In genomic region chr6:90175627-90176538, GRCh38 we compare ENCODE assay signal across 8 cellular contexts.
DNase-seq lines count a peak whose midpoint lies in the region; ATAC-seq and TF ChIP-seq lines count a peak whose summit lies in the region.

No MANE protein-coding gene starts in this region.

- H3K4me3 Mint-ChIP-seq in stimulated activated effector memory CD8-positive, alpha-beta T cell treated with anti-CD3 and anti-CD28 coated beads, Interleukin-12 subunit alpha, Interleukin-12 subunit beta, amount 100 ng/mL, for 72 hours = peak overlapping the region; percentile 0

- peaks cover 0 to 26% (median 6%) of the 10 kb centered on the region in 4 donors for H3K4me1 ChIP-seq in tibial nerve

- TF ChIP-seq POLR2A in tibial nerve (IDR thresholded peaks at IDR 0.05) = no peak

- H3K4me1 Mint-ChIP-seq in stimulated activated effector memory CD8-positive, alpha-beta T cell treated with anti-CD3 and anti-CD28 coated beads, Interleukin-12 subunit alpha, Interleukin-12 subunit beta, amount 100 ng/mL, for 72 hours = peaks cover 24% of the 10 kb centered on the region

- H3K27me3 ChIP-seq in tibial nerve = no peaks in the 10 kb centered on the region

- peak overlapping the region in 1 of 4 donors; percentile 2 for H3K27ac ChIP-seq in tibial nerve

- TF ChIP-seq CTCF in tibial nerve (IDR thresholded peaks at IDR 0.05) = no peak
- TF ChIP-seq CTCF in GM10266 (IDR thresholded peaks at IDR 0.05; ENCODE audit: control insufficient read depth, insufficient read depth, low read depth, missing control alignments) = no peak

- H3K4me3 ChIP-seq in tibial nerve = no peak overlapping the region

- DNase-seq in T-helper 9 cell (peak; percentile 21), tibial nerve (ENCODE audit: low spot score in 2 of 2) (no peak), GM10266 (ENCODE audit: extremely low spot score) (no peak), cerebellar cortex (ENCODE audit: low spot score) (no peak), NCI-H2196 treated with DMSO at 0.1 percent for 48 hours (lab: John Stamatoyannopoulos, UW; ENCODE audit: unreplicated experiment) (no peak)
- DNase-seq in effector CD8-positive, alpha-beta T cell (lab: John Stamatoyannopoulos, UW) = peak; percentile 18
- DNase-seq in stimulated activated effector memory CD8-positive, alpha-beta T cell treated with anti-CD3 and anti-CD28 coated beads, Interleukin-12 subunit alpha, Interleukin-12 subunit beta, amount 100 ng/mL, for 72 hours (ENCODE audit: low spot score in 2 of 2) = no peak

- ATAC-seq in HG02571 (IDR thresholded peaks at IDR 0.05; ENCODE audit: unreplicated experiment) = peak; percentile 82
- peak; percentile 98 for ATAC-seq in stimulated activated effector memory CD8-positive, alpha-beta T cell treated with anti-CD3 and anti-CD28 coated beads, Interleukin-12 subunit alpha, Interleukin-12 subunit beta, amount 100 ng/mL, for 72 hours

- 72 to 74% methylated on average over 8 of the region's 8 CpGs for WGBS in tibial nerve, 2 donors

- no peaks in the 10 kb centered on the region for H3K36me3 ChIP-seq in tibial nerve

- no peaks in the 10 kb centered on the region for H3K36me3 Mint-ChIP-seq in stimulated activated effector memory CD8-positive, alpha-beta T cell treated with anti-CD3 and anti-CD28 coated beads, Interleukin-12 subunit alpha, Interleukin-12 subunit beta, amount 100 ng/mL, for 72 hours

- TF ChIP-seq EP300 in tibial nerve (IDR thresholded peaks at IDR 0.05) = no peak

- H3K9me3 ChIP-seq in tibial nerve = no peaks in the 10 kb centered on the region

- no peaks in the 10 kb centered on the region for H3K9me3 Mint-ChIP-seq in stimulated activated effector memory CD8-positive, alpha-beta T cell treated with anti-CD3 and anti-CD28 coated beads, Interleukin-12 subunit alpha, Interleukin-12 subunit beta, amount 100 ng/mL, for 72 hours

- no peak overlapping the region for H3K27ac Mint-ChIP-seq in stimulated activated effector memory CD8-positive, alpha-beta T cell treated with anti-CD3 and anti-CD28 coated beads, Interleukin-12 subunit alpha, Interleukin-12 subunit beta, amount 100 ng/mL, for 72 hours

Comparison
In these comparisons a context has a peak if more than half of its experiments do, and no peak if none do; other contexts are left out.
1. DNase-seq: peak in T-helper 9 cell (single experiment) and effector CD8-positive, alpha-beta T cell (single experiment); none in stimulated activated effector memory CD8-positive, alpha-beta T cell treated with anti-CD3 and anti-CD28 coated beads, Interleukin-12 subunit alpha, Interleukin-12 subunit beta, amount 100 ng/mL, for 72 hours (0 of 2), tibial nerve (0 of 2), GM10266 (single experiment), cerebellar cortex (single experiment) and NCI-H2196 treated with DMSO at 0.1 percent for 48 hours (single experiment).